ENCODE assay signal across 8 cellular contexts in the genomic region with DNA sequence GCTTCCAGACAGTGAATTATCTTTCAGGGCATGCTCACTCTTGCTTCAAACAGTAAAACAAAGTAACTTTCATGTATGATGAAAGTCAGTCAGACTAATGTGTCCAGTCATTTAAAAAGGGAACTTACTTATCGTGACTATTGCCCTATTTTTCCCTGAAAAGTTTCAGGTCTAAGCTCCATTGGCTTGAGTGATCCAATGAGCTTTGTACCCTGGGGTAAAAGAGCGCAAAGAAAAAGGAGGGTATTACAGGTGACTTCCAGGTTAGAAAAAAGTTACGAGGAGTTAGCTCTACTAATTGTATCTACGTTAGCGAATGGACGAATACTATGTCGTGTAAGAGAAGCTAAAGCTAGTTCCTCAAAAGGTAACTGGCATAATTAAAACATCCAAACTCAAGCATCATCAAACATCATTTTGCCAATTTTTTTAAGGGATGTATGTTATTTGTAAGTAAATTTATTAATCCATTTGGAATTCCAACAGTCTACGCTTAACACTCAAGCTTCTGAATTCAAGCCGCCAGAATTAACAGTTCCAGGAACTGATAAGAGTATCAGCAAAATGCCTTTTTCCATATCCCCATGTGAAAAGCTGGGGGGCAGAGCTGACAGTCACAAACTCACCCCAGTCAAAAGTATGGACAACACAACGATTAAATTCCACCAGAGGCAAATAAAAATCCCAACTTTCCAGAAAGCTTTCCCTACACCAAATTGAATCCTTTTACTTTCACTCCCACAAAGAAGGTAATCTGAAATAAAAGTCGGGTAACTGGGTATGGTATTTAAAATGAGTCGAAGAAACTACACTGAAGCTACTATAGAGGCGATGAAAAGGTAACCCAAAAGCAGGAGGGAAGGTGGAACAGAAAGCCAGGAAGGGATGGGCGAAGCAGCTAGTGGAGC. TPM values are rescaled to one million over a fixed set of nuclear protein-coding genes. Genes with fewer than 3 reads are reported as not detected.
DNase-seq lines count a peak whose midpoint lies in the region; ATAC-seq, FAIRE-seq and TF ChIP-seq lines count a peak whose summit lies in the region.

No MANE protein-coding gene starts in this region.

- H3K9me3 Mint-ChIP-seq in astrocyte (ENCODE audit: unreplicated experiment): peaks cover 3% of the 10 kb centered on the region

- H3K4me2 ChIP-seq in astrocyte (ENCODE audit: low read length): peak overlapping the region; percentile 86

- H3K4me3 Mint-ChIP-seq in astrocyte (ENCODE audit: unreplicated experiment): peak overlapping the region; percentile 97

- peaks cover 58% of the 10 kb centered on the region for H4K20me1 ChIP-seq in astrocyte (ENCODE audit: insufficient read depth, low read length)

- ATAC-seq in left colon: peak; percentile 21

- no peaks in the 10 kb centered on the region for H3K36me3 ChIP-seq in astrocyte (ENCODE audit: insufficient read depth, low read length)

- intact Hi-C loops in left colon (cut with DNase I, micrococcal nuclease): no loop called here

- H3K27ac Mint-ChIP-seq in astrocyte (ENCODE audit: unreplicated experiment): peak overlapping the region; percentile 99

- peak; percentile 52 for DNase-seq in GM12865 (ENCODE audit: low read depth)
- peak in 2 of 3 experiments; percentile 11 to 65 for DNase-seq in NCI-H1417 (lab: John Stamatoyannopoulos, UW)
- no peak for DNase-seq in astrocyte (ENCODE audit: low read depth)
- DNase-seq in left colon: no peak
- DNase-seq in superior temporal gyrus (ENCODE audit: extremely low spot score): peak; percentile 72
- no peak for DNase-seq in NCI-H345 (lab: John Stamatoyannopoulos, UW)
- no peak for DNase-seq in dedifferentiated amniotic fluid mesenchymal stem cell (ENCODE audit: extremely low spot score)
- DNase-seq in stimulated activated CD4-positive, alpha-beta T cell treated with anti-CD3 and anti-CD28 coated beads, Interleukin-4, amount 100 ng/mL, for 4 hours: no peak

- H3K27me3 ChIP-seq in astrocyte (ENCODE audit: insufficient read depth, low read length): no peaks in the 10 kb centered on the region

- peak overlapping the region; percentile 97 for H3K9ac ChIP-seq in astrocyte (ENCODE audit: low read length)

- no peak for TF ChIP-seq CTCF in GM12865 (IDR thresholded peaks at IDR 0.05; ENCODE audit: insufficient read depth, low read depth, low read length, missing control alignments)
- TF ChIP-seq CTCF in astrocyte (IDR thresholded peaks at IDR 0.05; ENCODE audit: insufficient read depth, low read depth, low read length): no peak

- H3K4me1 ChIP-seq in astrocyte (ENCODE audit: insufficient read depth, low read length): peaks cover 25% of the 10 kb centered on the region

- H3K9me3 ChIP-seq in astrocyte (ENCODE audit: insufficient read depth, low read depth, low read length): no peaks in the 10 kb centered on the region

- no peak overlapping the region for H2AFZ ChIP-seq in astrocyte (ENCODE audit: low read depth, low read length)

- peak overlapping the region; percentile 88 for H3K4me3 ChIP-seq in GM12865 (ENCODE audit: low read depth, low read length)
- H3K4me3 ChIP-seq in astrocyte (ENCODE audit: insufficient read depth, low read depth, low read length): peak overlapping the region; percentile 96

- peaks cover 64% of the 10 kb centered on the region for H3K79me2 ChIP-seq in astrocyte (ENCODE audit: insufficient read depth, low read length)

- H3K4me1 Mint-ChIP-seq in astrocyte (ENCODE audit: low read depth, unreplicated experiment): peaks cover 33% of the 10 kb centered on the region

- H3K27ac ChIP-seq in astrocyte (ENCODE audit: low read depth, low read length): peak overlapping the region; percentile 100

- H3K36me3 Mint-ChIP-seq in astrocyte (ENCODE audit: low read depth, unreplicated experiment): no peaks in the 10 kb centered on the region

- H3K27me3 Mint-ChIP-seq in astrocyte (ENCODE audit: low read depth, unreplicated experiment): no peaks in the 10 kb centered on the region

- FAIRE-seq in astrocyte (lab: Jason Lieb, UNC): no peak

RNA-seq across cellular contexts. Expression of gene PICALM, which starts 1.4 kb away (rescaled TPM):
- 254 and 260 TPM in 2 replicates for total RNA-seq in astrocyte
- 100 to 1,000 TPM; 130 to 149 TPM for total RNA-seq in left colon

Comparison
In these comparisons a context has a peak if more than half of its experiments do, and no peak if none do; other contexts are left out.
1. DNase-seq: peak in GM12865 (single experiment), NCI-H1417 (2 of 3) and superior temporal gyrus (single experiment); none in astrocyte (single experiment), left colon (0 of 2), NCI-H345 (single experiment), dedifferentiated amniotic fluid mesenchymal stem cell (single experiment) and stimulated activated CD4-positive, alpha-beta T cell treated with anti-CD3 and anti-CD28 coated beads, Interleukin-4, amount 100 ng/mL, for 4 hours (0 of 2).